ENCODE assay signal across 13 cellular contexts in the genomic region with DNA sequence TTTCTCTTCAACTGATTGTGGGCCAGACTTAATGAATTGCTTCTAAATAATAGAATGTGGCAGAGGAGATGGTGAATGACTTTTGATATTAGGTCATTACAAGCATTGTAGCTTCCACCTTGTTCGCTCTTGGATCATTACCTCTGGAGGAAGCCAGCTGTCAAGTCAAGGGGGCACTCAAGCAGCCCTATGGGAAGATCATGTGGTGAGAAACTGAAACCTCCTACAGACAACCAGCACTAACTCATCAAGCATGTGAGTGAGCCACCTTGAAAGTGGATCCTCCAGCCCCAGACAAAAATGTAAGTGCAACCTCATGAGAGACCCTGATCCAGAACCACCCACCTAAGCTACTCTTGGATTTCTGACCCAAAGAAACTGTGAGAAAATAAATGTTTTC.
DNase-seq lines count a peak whose midpoint lies in the region; ATAC-seq and TF ChIP-seq lines count a peak whose summit lies in the region.
"Had no signal": no experiment of that assay in that cellular context is flagged by ENCODE, and none has a peak within 500 bp of the region (broad histone marks: within the 10 kb centered on the region; RNA-seq: fewer than 3 reads in every experiment).

No MANE protein-coding gene starts in this region.

- no peaks in the 10 kb centered on the region for H3K79me2 ChIP-seq in PC-9 (ENCODE audit: low read depth)

- no peaks in the 10 kb centered on the region for H3K9me2 ChIP-seq in PC-9 (ENCODE audit: insufficient read depth)

- 70 to 100% methylated on average over 1 of the region's 1 CpG for WGBS in esophagus squamous epithelium, 2 donors

- H3K27me3 ChIP-seq in PC-9 (ENCODE audit: insufficient read depth, low read depth): no peaks in the 10 kb centered on the region
- no peaks in the 10 kb centered on the region for H3K27me3 ChIP-seq in esophagus squamous epithelium

- CTCF ChIA-PET in PC-9 (lab: Charles Lee): no interaction called here

- no peak for DNase-seq in PC-9
- DNase-seq in esophagus squamous epithelium (lab: John Stamatoyannopoulos, UW): no peak
- no peak for DNase-seq in activated T-cell treated with anti-CD3 and anti-CD28 coated beads, Interleukin-2, amount 50 U/mL, for 48 hours
- no peak for DNase-seq in substantia nigra (lab: John Stamatoyannopoulos, UW)
- DNase-seq: activated naive CD8-positive, alpha-beta T cell treated with anti-CD3 and anti-CD28 coated beads for 36 hours; EL; PC-3; stimulated activated CD4-positive, alpha-beta T cell treated with anti-CD3 and anti-CD28 coated beads, Interleukin-15, amount 100 ng/mL, for 24 hours; stimulated activated CD8-positive, alpha-beta memory T cell treated with anti-CD3 and anti-CD28 coated beads, Interleukin-4, amount 100 ng/mL, for 48 hours had no signal

- ATAC-seq in GM18508 (IDR thresholded peaks at IDR 0.05; ENCODE audit: insufficient read depth, unreplicated experiment) (peak; percentile 90), GM19468 (IDR thresholded peaks at IDR 0.05; ENCODE audit: extremely low read depth, unreplicated experiment) (peak; percentile 78), HG02870 (IDR thresholded peaks at IDR 0.05; ENCODE audit: unreplicated experiment) (peak; percentile 44), HG03575 (IDR thresholded peaks at IDR 0.05; ENCODE audit: extremely low read depth, insufficient number of reproducible peaks, low FRiP score, unreplicated experiment) (peak; percentile 80)
- ATAC-seq: PC-3 had no signal

- no TSS peak for BruUV-seq in PC-9 (replicated peaks; lab: Mats Ljungman, UMichigan)

- POLR2A ChIA-PET in PC-9 (lab: Charles Lee; ENCODE audit: unreplicated experiment): no interaction called here

- H3K36me3 ChIP-seq in PC-9 (ENCODE audit: low read depth) (no peaks in the 10 kb centered on the region), esophagus squamous epithelium (no peaks in the 10 kb centered on the region)

- no peak overlapping the region for H3K4me2 ChIP-seq in PC-9

- H3K4me3 ChIP-seq in PC-9 (no peak overlapping the region), esophagus squamous epithelium (no peak overlapping the region)

- no peaks in the 10 kb centered on the region for H3F3A ChIP-seq in PC-9 (ENCODE audit: insufficient read depth, low read depth)

- TF ChIP-seq CTCF in PC-9 (conservative IDR thresholded peaks at IDR 0.05) (no peak), esophagus squamous epithelium (IDR thresholded peaks at IDR 0.05) (no peak)

- no peak overlapping the region for H3K27ac ChIP-seq in PC-9
- no peak overlapping the region for H3K27ac ChIP-seq in esophagus squamous epithelium
- no peak overlapping the region for H3K27ac ChIP-seq in substantia nigra (ENCODE audit: low read depth, low read length, poor library complexity, severe bottlenecking)

- peaks cover 3% of the 10 kb centered on the region; the same call in 1 of the 2 replicates for H3K9me3 ChIP-seq in PC-9 (ENCODE audit: insufficient read depth, low read depth)
- no peaks in the 10 kb centered on the region for H3K9me3 ChIP-seq in esophagus squamous epithelium

- H4K20me1 ChIP-seq in PC-9 (ENCODE audit: insufficient read depth): no peaks in the 10 kb centered on the region

- no peak for TF ChIP-seq POLR2A in esophagus squamous epithelium (IDR thresholded peaks at IDR 0.05)

- H3K4me1 ChIP-seq in PC-9 (replicated peaks; ENCODE audit: insufficient read depth) (no peaks in the 10 kb centered on the region), esophagus squamous epithelium (no peaks in the 10 kb centered on the region)

- intact Hi-C loops in PC-9 (cut with micrococcal nuclease; ENCODE audit: unreplicated experiment): no loop called here
- intact Hi-C loops in esophagus squamous epithelium (cut with DNase I): no loop called here

- no peak overlapping the region for H2AFZ ChIP-seq in PC-9
